ENCODE assay signal across 1 cellular context in the genomic region with DNA sequence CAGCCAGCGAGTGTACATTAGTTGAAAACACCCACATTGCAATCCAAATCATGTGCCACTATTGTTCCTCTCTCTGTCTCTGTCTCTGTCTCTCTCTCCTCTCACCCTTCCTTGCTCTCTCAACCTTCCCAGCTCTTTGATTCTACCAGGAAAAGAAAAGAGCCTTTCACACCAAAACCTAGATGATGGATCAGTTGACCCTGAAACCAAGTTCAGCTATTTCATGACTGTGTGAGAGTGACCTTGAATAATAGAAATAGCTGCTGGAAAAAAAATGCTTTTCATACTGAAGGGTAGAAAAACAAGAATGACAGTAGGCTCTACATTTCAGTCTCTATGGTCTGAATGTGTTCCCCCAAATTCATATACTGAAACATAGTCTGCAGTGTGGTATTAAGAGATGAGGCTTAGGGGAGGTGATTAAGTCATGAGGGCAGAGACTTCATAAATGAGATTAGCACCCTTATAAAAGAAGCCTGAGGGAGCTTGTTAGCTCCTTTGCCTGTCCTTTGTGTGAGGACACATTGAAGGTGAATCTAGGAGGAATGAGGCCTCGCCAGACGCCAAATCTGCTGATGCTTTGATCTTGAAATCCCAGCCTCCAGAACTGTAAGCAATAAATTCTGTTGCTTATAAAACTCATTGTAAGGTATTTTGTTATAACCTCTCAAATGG.
TF ChIP-seq lines count a peak whose summit lies in the region.

No MANE protein-coding gene starts in this region.

TF ChIP-seq in HepG2, 621 proteins besides CTCF, POLR2A, EP300 and RAD21 (continued from another document and continues in another):
- TF ChIP-seq, protein P1, sequence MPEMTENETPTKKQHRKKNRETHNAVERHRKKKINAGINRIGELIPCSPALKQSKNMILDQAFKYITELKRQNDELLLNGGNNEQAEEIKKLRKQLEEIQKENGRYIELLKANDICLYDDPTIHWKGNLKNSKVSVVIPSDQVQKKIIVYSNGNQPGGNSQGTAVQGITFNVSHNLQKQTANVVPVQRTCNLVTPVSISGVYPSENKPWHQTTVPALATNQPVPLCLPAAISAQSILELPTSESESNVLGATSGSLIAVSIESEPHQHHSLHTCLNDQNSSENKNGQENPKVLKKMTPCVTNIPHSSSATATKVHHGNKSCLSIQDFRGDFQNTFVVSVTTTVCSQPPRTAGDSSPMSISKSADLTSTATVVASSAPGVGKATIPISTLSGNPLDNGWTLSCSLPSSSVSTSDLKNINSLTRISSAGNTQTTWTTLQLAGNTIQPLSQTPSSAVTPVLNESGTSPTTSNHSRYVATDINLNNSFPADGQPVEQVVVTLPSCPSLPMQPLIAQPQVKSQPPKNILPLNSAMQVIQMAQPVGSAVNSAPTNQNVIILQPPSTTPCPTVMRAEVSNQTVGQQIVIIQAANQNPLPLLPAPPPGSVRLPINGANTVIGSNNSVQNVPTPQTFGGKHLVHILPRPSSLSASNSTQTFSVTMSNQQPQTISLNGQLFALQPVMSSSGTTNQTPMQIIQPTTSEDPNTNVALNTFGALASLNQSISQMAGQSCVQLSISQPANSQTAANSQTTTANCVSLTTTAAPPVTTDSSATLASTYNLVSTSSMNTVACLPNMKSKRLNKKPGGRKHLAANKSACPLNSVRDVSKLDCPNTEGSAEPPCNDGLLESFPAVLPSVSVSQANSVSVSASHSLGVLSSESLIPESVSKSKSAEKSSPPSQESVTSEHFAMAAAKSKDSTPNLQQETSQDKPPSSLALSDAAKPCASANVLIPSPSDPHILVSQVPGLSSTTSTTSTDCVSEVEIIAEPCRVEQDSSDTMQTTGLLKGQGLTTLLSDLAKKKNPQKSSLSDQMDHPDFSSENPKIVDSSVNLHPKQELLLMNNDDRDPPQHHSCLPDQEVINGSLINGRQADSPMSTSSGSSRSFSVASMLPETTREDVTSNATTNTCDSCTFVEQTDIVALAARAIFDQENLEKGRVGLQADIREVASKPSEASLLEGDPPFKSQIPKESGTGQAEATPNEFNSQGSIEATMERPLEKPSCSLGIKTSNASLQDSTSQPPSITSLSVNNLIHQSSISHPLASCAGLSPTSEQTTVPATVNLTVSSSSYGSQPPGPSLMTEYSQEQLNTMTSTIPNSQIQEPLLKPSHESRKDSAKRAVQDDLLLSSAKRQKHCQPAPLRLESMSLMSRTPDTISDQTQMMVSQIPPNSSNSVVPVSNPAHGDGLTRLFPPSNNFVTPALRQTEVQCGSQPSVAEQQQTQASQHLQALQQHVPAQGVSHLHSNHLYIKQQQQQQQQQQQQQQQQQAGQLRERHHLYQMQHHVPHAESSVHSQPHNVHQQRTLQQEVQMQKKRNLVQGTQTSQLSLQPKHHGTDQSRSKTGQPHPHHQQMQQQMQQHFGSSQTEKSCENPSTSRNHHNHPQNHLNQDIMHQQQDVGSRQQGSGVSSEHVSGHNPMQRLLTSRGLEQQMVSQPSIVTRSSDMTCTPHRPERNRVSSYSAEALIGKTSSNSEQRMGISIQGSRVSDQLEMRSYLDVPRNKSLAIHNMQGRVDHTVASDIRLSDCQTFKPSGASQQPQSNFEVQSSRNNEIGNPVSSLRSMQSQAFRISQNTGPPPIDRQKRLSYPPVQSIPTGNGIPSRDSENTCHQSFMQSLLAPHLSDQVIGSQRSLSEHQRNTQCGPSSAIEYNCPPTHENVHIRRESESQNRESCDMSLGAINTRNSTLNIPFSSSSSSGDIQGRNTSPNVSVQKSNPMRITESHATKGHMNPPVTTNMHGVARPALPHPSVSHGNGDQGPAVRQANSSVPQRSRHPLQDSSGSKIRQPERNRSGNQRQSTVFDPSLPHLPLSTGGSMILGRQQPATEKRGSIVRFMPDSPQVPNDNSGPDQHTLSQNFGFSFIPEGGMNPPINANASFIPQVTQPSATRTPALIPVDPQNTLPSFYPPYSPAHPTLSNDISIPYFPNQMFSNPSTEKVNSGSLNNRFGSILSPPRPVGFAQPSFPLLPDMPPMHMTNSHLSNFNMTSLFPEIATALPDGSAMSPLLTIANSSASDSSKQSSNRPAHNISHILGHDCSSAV (CRISPR knock-in tag; IDR thresholded peaks at IDR 0.05; ENCODE audit: borderline replicate concordance), result no peak
- no peak for TF ChIP-seq ZKSCAN1 (IDR thresholded peaks at IDR 0.05; ENCODE audit: low read length)
- TF ChIP-seq, protein P2, sequence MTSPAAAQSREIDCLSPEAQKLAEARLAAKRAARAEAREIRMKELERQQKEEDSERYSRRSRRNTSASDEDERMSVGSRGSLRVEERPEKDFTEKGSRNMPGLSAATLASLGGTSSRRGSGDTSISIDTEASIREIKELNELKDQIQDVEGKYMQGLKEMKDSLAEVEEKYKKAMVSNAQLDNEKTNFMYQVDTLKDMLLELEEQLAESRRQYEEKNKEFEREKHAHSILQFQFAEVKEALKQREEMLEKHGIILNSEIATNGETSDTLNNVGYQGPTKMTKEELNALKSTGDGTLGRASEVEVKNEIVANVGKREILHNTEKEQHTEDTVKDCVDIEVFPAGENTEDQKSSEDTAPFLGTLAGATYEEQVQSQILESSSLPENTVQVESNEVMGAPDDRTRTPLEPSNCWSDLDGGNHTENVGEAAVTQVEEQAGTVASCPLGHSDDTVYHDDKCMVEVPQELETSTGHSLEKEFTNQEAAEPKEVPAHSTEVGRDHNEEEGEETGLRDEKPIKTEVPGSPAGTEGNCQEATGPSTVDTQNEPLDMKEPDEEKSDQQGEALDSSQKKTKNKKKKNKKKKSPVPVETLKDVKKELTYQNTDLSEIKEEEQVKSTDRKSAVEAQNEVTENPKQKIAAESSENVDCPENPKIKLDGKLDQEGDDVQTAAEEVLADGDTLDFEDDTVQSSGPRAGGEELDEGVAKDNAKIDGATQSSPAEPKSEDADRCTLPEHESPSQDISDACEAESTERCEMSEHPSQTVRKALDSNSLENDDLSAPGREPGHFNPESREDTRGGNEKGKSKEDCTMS (CRISPR knock-in tag; conservative IDR thresholded peaks at IDR 0.05), result no peak
- no peak for TF ChIP-seq ZNF543 (CRISPR knock-in tag; IDR thresholded peaks at IDR 0.05)
- peak; percentile 19; the same call in 1 of the 2 replicates for TF ChIP-seq SIX1 (CRISPR knock-in tag; IDR thresholded peaks at IDR 0.05; ENCODE audit: borderline replicate concordance)
- TF ChIP-seq RARG (CRISPR knock-in tag; IDR thresholded peaks at IDR 0.05; ENCODE audit: low read depth), result no peak
- no peak for TF ChIP-seq HNRNPUL1 (IDR thresholded peaks at IDR 0.05; ENCODE audit: low read depth, low read length)
- TF ChIP-seq NCOA5 (CRISPR knock-in tag; IDR thresholded peaks at IDR 0.05), result no peak
- TF ChIP-seq CC2D1A (CRISPR knock-in tag; IDR thresholded peaks at IDR 0.05), result no peak
- TF ChIP-seq IRF2 (CRISPR knock-in tag; IDR thresholded peaks at IDR 0.05), result 0 out of 2 replicates have a peak, but pooled peaks have one; percentile 24
- TF ChIP-seq, protein P3, sequence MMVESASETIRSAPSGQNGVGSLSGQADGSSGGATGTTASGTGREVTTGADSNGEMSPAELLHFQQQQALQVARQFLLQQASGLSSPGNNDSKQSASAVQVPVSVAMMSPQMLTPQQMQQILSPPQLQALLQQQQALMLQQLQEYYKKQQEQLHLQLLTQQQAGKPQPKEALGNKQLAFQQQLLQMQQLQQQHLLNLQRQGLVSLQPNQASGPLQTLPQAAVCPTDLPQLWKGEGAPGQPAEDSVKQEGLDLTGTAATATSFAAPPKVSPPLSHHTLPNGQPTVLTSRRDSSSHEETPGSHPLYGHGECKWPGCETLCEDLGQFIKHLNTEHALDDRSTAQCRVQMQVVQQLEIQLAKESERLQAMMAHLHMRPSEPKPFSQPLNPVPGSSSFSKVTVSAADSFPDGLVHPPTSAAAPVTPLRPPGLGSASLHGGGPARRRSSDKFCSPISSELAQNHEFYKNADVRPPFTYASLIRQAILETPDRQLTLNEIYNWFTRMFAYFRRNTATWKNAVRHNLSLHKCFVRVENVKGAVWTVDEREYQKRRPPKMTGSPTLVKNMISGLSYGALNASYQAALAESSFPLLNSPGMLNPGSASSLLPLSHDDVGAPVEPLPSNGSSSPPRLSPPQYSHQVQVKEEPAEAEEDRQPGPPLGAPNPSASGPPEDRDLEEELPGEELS (CRISPR knock-in tag; IDR thresholded peaks at IDR 0.05), result peak; percentile 52
- TF ChIP-seq SMC3 (IDR thresholded peaks at IDR 0.05; ENCODE audit: low read length), result no peak
- TF ChIP-seq SP4 (CRISPR knock-in tag; IDR thresholded peaks at IDR 0.05), result no peak
- no peak for TF ChIP-seq MED8 (CRISPR knock-in tag; IDR thresholded peaks at IDR 0.05; ENCODE audit: insufficient replicate concordance)
- no peak for TF ChIP-seq ZNF660 (CRISPR knock-in tag; IDR thresholded peaks at IDR 0.05; ENCODE audit: borderline replicate concordance, low read depth)
- no peak for TF ChIP-seq TCF7L2 (IDR thresholded peaks at IDR 0.05; ENCODE audit: low read depth, low read length)
- TF ChIP-seq, protein P4, sequence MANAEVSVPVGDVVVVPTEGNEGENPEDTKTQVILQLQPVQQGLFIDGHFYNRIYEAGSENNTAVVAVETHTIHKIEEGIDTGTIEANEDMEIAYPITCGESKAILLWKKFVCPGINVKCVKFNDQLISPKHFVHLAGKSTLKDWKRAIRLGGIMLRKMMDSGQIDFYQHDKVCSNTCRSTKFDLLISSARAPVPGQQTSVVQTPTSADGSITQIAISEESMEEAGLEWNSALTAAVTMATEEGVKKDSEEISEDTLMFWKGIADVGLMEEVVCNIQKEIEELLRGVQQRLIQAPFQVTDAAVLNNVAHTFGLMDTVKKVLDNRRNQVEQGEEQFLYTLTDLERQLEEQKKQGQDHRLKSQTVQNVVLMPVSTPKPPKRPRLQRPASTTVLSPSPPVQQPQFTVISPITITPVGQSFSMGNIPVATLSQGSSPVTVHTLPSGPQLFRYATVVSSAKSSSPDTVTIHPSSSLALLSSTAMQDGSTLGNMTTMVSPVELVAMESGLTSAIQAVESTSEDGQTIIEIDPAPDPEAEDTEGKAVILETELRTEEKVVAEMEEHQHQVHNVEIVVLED (CRISPR knock-in tag; IDR thresholded peaks at IDR 0.05; ENCODE audit: borderline replicate concordance), result no peak
- no peak for TF ChIP-seq KDM3A (CRISPR knock-in tag; IDR thresholded peaks at IDR 0.05; ENCODE audit: low read depth)
- no peak for TF ChIP-seq ZNF383 (CRISPR knock-in tag; IDR thresholded peaks at IDR 0.05; ENCODE audit: borderline replicate concordance)
- no peak for TF ChIP-seq ATF1 (CRISPR knock-in tag; IDR thresholded peaks at IDR 0.05)
- TF ChIP-seq SOX13 (IDR thresholded peaks at IDR 0.05), result peak; percentile 94
- TF ChIP-seq SOX13 (CRISPR knock-in tag; conservative IDR thresholded peaks at IDR 0.05 in 1 of 2, IDR thresholded peaks at IDR 0.05 in 1 of 2), result peak in 1 of 2 experiments; percentile 98; a peak in 2 of 4 replicates
- no peak for TF ChIP-seq ZFP82 (CRISPR knock-in tag; IDR thresholded peaks at IDR 0.05; ENCODE audit: borderline replicate concordance)
- no peak for TF ChIP-seq NFYB (CRISPR knock-in tag; IDR thresholded peaks at IDR 0.05)
- no peak for TF ChIP-seq KLF11 (CRISPR knock-in tag; IDR thresholded peaks at IDR 0.05)
- TF ChIP-seq MAF1 (CRISPR knock-in tag; IDR thresholded peaks at IDR 0.05; ENCODE audit: borderline replicate concordance), result no peak
- no peak for TF ChIP-seq MEIS2 (CRISPR knock-in tag; IDR thresholded peaks at IDR 0.05)
- TF ChIP-seq ZNF720 (CRISPR knock-in tag; IDR thresholded peaks at IDR 0.05), result no peak
- no peak for TF ChIP-seq CAMTA2 (CRISPR knock-in tag; IDR thresholded peaks at IDR 0.05; ENCODE audit: borderline replicate concordance)
- TF ChIP-seq TARDBP (CRISPR knock-in tag; IDR thresholded peaks at IDR 0.05), result no peak
- peak; percentile 81 for TF ChIP-seq ELF3 (CRISPR knock-in tag; IDR thresholded peaks at IDR 0.05)
- TF ChIP-seq SAFB2 (CRISPR knock-in tag; IDR thresholded peaks at IDR 0.05; ENCODE audit: borderline replicate concordance, low read depth), result no peak
- no peak for TF ChIP-seq PHB2 (IDR thresholded peaks at IDR 0.05; ENCODE audit: partially characterized antibody)
- no peak for TF ChIP-seq ISX (CRISPR knock-in tag; conservative IDR thresholded peaks at IDR 0.05)
- TF ChIP-seq, protein P5, sequence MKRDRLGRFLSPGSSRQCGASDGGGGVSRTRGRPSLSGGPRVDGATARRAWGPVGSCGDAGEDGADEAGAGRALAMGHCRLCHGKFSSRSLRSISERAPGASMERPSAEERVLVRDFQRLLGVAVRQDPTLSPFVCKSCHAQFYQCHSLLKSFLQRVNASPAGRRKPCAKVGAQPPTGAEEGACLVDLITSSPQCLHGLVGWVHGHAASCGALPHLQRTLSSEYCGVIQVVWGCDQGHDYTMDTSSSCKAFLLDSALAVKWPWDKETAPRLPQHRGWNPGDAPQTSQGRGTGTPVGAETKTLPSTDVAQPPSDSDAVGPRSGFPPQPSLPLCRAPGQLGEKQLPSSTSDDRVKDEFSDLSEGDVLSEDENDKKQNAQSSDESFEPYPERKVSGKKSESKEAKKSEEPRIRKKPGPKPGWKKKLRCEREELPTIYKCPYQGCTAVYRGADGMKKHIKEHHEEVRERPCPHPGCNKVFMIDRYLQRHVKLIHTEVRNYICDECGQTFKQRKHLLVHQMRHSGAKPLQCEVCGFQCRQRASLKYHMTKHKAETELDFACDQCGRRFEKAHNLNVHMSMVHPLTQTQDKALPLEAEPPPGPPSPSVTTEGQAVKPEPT (CRISPR knock-in tag; IDR thresholded peaks at IDR 0.05; ENCODE audit: low read depth), result no peak
- no peak for TF ChIP-seq RBFOX2 (IDR thresholded peaks at IDR 0.05; ENCODE audit: low read depth, low read length)
- TF ChIP-seq, protein P6, sequence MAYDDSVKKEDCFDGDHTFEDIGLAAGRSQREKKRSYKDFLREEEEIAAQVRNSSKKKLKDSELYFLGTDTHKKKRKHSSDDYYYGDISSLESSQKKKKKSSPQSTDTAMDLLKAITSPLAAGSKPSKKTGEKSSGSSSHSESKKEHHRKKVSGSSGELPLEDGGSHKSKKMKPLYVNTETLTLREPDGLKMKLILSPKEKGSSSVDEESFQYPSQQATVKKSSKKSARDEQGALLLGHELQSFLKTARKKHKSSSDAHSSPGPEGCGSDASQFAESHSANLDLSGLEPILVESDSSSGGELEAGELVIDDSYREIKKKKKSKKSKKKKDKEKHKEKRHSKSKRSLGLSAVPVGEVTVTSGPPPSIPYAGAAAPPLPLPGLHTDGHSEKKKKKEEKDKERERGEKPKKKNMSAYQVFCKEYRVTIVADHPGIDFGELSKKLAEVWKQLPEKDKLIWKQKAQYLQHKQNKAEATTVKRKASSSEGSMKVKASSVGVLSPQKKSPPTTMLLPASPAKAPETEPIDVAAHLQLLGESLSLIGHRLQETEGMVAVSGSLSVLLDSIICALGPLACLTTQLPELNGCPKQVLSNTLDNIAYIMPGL (CRISPR knock-in tag; IDR thresholded peaks at IDR 0.05; ENCODE audit: borderline replicate concordance in 1 of 2, low read depth in 1 of 2), result no peak
- TF ChIP-seq ZNF317 (CRISPR knock-in tag; IDR thresholded peaks at IDR 0.05), result no peak
- TF ChIP-seq ARNT (IDR thresholded peaks at IDR 0.05), result no peak
- no peak for TF ChIP-seq ZKSCAN8 (CRISPR knock-in tag; IDR thresholded peaks at IDR 0.05; ENCODE audit: borderline replicate concordance)
- no peak for TF ChIP-seq MYNN (CRISPR knock-in tag; IDR thresholded peaks at IDR 0.05; ENCODE audit: low read depth)
- TF ChIP-seq, protein P7, sequence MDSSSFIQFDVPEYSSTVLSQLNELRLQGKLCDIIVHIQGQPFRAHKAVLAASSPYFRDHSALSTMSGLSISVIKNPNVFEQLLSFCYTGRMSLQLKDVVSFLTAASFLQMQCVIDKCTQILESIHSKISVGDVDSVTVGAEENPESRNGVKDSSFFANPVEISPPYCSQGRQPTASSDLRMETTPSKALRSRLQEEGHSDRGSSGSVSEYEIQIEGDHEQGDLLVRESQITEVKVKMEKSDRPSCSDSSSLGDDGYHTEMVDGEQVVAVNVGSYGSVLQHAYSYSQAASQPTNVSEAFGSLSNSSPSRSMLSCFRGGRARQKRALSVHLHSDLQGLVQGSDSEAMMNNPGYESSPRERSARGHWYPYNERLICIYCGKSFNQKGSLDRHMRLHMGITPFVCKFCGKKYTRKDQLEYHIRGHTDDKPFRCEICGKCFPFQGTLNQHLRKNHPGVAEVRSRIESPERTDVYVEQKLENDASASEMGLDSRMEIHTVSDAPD (CRISPR knock-in tag; IDR thresholded peaks at IDR 0.05), result no peak
- TF ChIP-seq PCBP2 (optimal IDR thresholded peaks at IDR 0.05; ENCODE audit: low read depth, low read length, poor library complexity, severe bottlenecking), result no peak
